In the genomic region with DNA sequence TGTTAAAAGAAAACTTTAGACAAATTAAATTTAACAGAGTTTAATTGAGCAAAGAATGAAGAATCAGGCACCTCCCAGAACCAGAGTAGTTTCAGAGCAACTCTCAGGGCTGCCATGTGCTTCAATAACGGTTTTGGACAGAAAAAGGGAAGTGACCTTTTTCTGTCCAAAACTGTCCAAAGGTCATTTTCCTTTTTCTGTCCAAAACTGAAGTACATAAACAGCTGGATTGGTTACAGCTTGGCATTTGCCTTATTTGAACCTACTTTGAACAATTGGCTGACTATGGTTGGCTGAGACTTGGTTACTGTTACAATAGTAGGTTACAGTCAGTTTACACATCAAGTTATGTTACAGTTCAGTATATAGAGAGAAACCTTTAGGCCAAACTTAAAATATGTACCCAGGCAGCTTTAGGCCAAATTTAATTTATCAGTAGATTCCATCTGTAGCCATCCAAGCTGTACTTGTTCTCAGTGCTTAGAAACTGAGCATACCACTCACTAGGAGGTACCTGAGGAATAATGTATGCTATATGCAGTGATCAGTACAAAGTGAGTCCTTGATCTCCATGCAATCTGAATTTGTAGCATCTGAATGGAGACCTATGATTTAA, we compare ENCODE assay signal across 14 cellular contexts. TPM values are rescaled to one million over a fixed set of nuclear protein-coding genes. Genes with fewer than 3 reads are reported as not detected.
DNase-seq lines count a peak whose midpoint lies in the region; ATAC-seq and TF ChIP-seq lines count a peak whose summit lies in the region.
"Had no signal": no experiment of that assay in that cellular context is flagged by ENCODE, and none has a peak within 500 bp of the region (broad histone marks: within the 10 kb centered on the region; RNA-seq: fewer than 3 reads in every experiment).

No MANE protein-coding gene starts in this region.

- H3K4ac ChIP-seq in trophoblast cell (ENCODE audit: low read depth, low read length) = no peak overlapping the region

- H2AFZ ChIP-seq in trophoblast cell (ENCODE audit: insufficient read depth, low read length, poor library complexity) = no peak overlapping the region

- no peaks in the 10 kb centered on the region for H3K79me1 ChIP-seq in trophoblast cell (ENCODE audit: low read length)

- no peak overlapping the region for H3K23ac ChIP-seq in trophoblast cell (ENCODE audit: low read length)

- no peak overlapping the region for H4K91ac ChIP-seq in trophoblast cell (ENCODE audit: low read depth, low read length)

- no peak overlapping the region for H3K4me2 ChIP-seq in trophoblast cell (ENCODE audit: low read length)
- H3K4me2 ChIP-seq: BLaER1 had no signal

- H3K4me3 ChIP-seq in trophoblast cell (ENCODE audit: low read depth, low read length) = no peak overlapping the region
- H3K4me3 ChIP-seq in gastrocnemius medialis = no peak overlapping the region
- H3K4me3 ChIP-seq: BLaER1, SK-N-MC had no signal

- H3K36me3 ChIP-seq in trophoblast cell (ENCODE audit: control insufficient read depth in 1 of 2, insufficient read depth in 2 of 2, low read length in 2 of 2) (peaks cover 0 to 2% of the 10 kb centered on the region in 2 experiments), gastrocnemius medialis (no peaks in the 10 kb centered on the region)

- H2BK5ac ChIP-seq in trophoblast cell (ENCODE audit: low read depth, low read length, poor library complexity) = no peak overlapping the region

- H3K27me3 ChIP-seq in trophoblast cell (ENCODE audit: insufficient read depth, low read length) = no peaks in the 10 kb centered on the region
- H3K27me3 ChIP-seq in gastrocnemius medialis = no peaks in the 10 kb centered on the region
- H3K27me3 ChIP-seq: BLaER1 had no signal

- no peak overlapping the region for H2AK5ac ChIP-seq in trophoblast cell (ENCODE audit: low read length)

- no CpG with 5 or more reads among the region's 1 CpG for WGBS in trophoblast cell (ENCODE audit: extremely low coverage, insufficient coverage, insufficient read length)

- no peak overlapping the region for H2BK120ac ChIP-seq in trophoblast cell (ENCODE audit: insufficient read depth, low read length, poor library complexity)

- H3K79me2 ChIP-seq in trophoblast cell (ENCODE audit: control insufficient read depth, insufficient read depth, low read length, poor library complexity) = no peaks in the 10 kb centered on the region

- H3K4me1 ChIP-seq in trophoblast cell (ENCODE audit: control insufficient read depth in 1 of 2, insufficient read depth in 2 of 2, low read length in 2 of 2) (peaks cover 0 to 2% of the 10 kb centered on the region in 2 experiments), gastrocnemius medialis (peaks cover 0 to 3% of the 10 kb centered on the region in 2 donors)
- H3K4me1 ChIP-seq: BLaER1 had no signal

- H3K27ac ChIP-seq in trophoblast cell (ENCODE audit: low read depth, low read length) = no peak overlapping the region
- H3K27ac ChIP-seq in gastrocnemius medialis = no peak overlapping the region
- H3K27ac ChIP-seq: BLaER1, SK-N-MC had no signal

- intact Hi-C loops in gastrocnemius medialis (cut with DNase I; ENCODE audit: low total_unique reads) = no loop called here

- TF ChIP-seq POLR2A in gastrocnemius medialis (IDR thresholded peaks at IDR 0.05) = no peak

- H2BK12ac ChIP-seq in trophoblast cell (ENCODE audit: low read length) = no peak overlapping the region

- DNase-seq in trophoblast cell = peak; percentile 4 to 77
- no peak for DNase-seq in gastrocnemius medialis
- no peak for DNase-seq in kidney tubule cell (ENCODE audit: low spot score)
- no peak for DNase-seq in glomerular visceral epithelial cell (ENCODE audit: extremely low spot score)
- DNase-seq: activated gamma-delta T cell treated with Interleukin-2 at 50 U/mL for 16 hours, left ventricle myocardium superior, NCI-H1092, NCI-H2171 treated with DMSO at 0.1 percent for 48 hours had no signal

- H3K18ac ChIP-seq in trophoblast cell (ENCODE audit: low read length) = no peak overlapping the region

- H4K8ac ChIP-seq in trophoblast cell (ENCODE audit: low read depth, low read length) = no peak overlapping the region

- in situ Hi-C loops in gastrocnemius medialis (cut with MboI; ENCODE audit: low sequenced_read_pairs in 4 of 4) = no loop called here

- no peak overlapping the region for H4K12ac ChIP-seq in trophoblast cell (ENCODE audit: low read depth, low read length)

- no peak overlapping the region for H3K14ac ChIP-seq in trophoblast cell (ENCODE audit: low read length)

- ATAC-seq in GM18870 (IDR thresholded peaks at IDR 0.05; ENCODE audit: unreplicated experiment) (peak; percentile 68), GM21526 (IDR thresholded peaks at IDR 0.05; ENCODE audit: low FRiP score, unreplicated experiment) (peak; percentile 67), HG03432 (IDR thresholded peaks at IDR 0.05; ENCODE audit: unreplicated experiment) (peak; percentile 64), gastrocnemius medialis (no peak)
- ATAC-seq: left ventricle myocardium superior; natural killer cell treated with Interleukin-12 subunit alpha and Interleukin-12 subunit beta and Interleukin-15 and Interleukin-18, amount 100 ng/mL, for 72 hours had no signal

- H3K9me3 ChIP-seq in trophoblast cell (ENCODE audit: insufficient read depth, low read depth, low read length) (no peaks in the 10 kb centered on the region), gastrocnemius medialis (no peaks in the 10 kb centered on the region)
- H3K9me3 ChIP-seq: BLaER1 had no signal

- H3K9ac ChIP-seq in trophoblast cell (ENCODE audit: low read length) = no peak overlapping the region
- H3K9ac ChIP-seq: BLaER1 had no signal

- no peak for TF ChIP-seq CTCF in gastrocnemius medialis (IDR thresholded peaks at IDR 0.05 in 4 of 5, conservative IDR thresholded peaks at IDR 0.05 in 1 of 5)

RNA-seq across cellular contexts. Expression of a gene that starts 44.0 kb away (rescaled TPM):
- 9.3 and 9.5 TPM in 2 replicates for polyA plus RNA-seq in trophoblast cell (2013)
- 1 to 10 TPM; 1.7 to 9.6 (median 6.3) TPM for total RNA-seq in gastrocnemius medialis

RNA-seq across cellular contexts. Expression of a gene that starts 44.4 kb away (rescaled TPM):
- polyA plus RNA-seq in trophoblast cell (2013) = 9.9 and 10.7 TPM in 2 replicates
- 10 to 100 TPM; 20.7 to 35.0 (median 27.0) TPM for total RNA-seq in gastrocnemius medialis

Comparison
In these comparisons a context has a peak if more than half of its experiments do, and no peak if none do; other contexts are left out.
1. ATAC-seq: peak in GM18870 (single experiment), GM21526 (single experiment) and HG03432 (single experiment); none in gastrocnemius medialis (0 of 2).
2. DNase-seq: peak in trophoblast cell (2 of 2); none in gastrocnemius medialis (0 of 2), kidney tubule cell (single experiment) and glomerular visceral epithelial cell (single experiment).